Comparison of ENCODE assay signal across 20 cellular contexts in the genomic region with DNA sequence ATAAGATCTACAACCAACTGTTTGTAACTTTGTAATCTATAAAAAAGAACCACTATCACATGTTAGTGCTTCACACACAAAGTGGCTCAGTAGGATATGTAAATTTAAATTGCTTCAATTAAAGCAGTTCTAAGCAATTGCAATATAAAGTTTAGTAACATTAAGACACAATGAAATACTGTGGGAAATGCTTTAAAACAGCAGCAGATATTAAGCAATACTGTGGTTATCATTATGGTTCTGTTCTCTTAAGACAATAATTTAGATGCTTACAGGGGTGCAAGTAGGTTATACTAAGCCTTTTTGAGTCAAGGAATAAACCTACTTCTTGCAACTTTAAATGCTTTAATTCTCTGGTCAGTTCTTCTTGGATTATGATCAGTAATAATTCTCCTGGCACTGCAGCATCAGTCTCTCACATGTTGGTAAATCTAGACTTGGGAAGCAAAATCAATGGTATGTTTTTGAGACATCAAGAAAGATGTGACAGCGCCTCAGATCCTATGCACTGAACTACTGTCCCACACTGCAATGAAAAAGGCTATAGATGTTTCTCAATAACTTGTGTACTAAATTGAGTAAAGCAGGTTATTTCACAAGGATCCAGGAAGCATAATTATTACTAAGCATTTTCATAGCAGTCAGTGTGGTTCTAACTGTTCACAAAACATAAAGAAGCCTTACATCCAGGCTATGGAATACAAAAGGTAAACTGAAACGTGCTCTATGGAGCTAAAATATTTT.
"Had no signal": no experiment of that assay in that cellular context is flagged by ENCODE, and none has a peak within 500 bp of the region (broad histone marks: within the 10 kb centered on the region; RNA-seq: fewer than 3 reads in every experiment).

No MANE protein-coding gene starts in this region.

- ATAC-seq: activated CD8-positive, alpha-beta memory T cell treated with anti-CD3 and anti-CD28 coated beads, Interleukin-2, amount 10 ng/mL, durations not matched to agents 7 days and 5 days; activated T-helper 17 cell treated with anti-CD3 and anti-CD28 coated beads, Interleukin-2, amount 50 U/mL, for 72 hours; right cardiac atrium; stimulated activated naive CD8-positive, alpha-beta T cell treated with anti-CD3 and anti-CD28 coated beads, Interleukin-15, Interleukin-2, amounts not matched to agents 100 U/mL and 50 U/mL, for 24 hours had no signal

- H3K4me3 ChIP-seq: breast epithelium, coronary artery, prostate gland, tibial nerve, vagina had no signal

- H3K4me1 ChIP-seq: breast epithelium, prostate gland, tibial nerve, vagina had no signal

- H3K27ac ChIP-seq: breast epithelium, coronary artery, prostate gland, tibial nerve, vagina had no signal

- H3K36me3 ChIP-seq: breast epithelium, prostate gland, tibial nerve, vagina had no signal

- H3K9me3 ChIP-seq: breast epithelium, prostate gland, tibial nerve, vagina had no signal

- DNase-seq: activated B cell treated with CpG ODN at 0.5 μM for 24 hours; activated CD4-positive, alpha-beta memory T cell treated with anti-CD3 and anti-CD28 coated beads, Interleukin-2, amount 10 ng/mL, durations not matched to agents 7 days and 5 days; activated CD4-positive, alpha-beta T cell treated with anti-CD3 and anti-CD28 coated beads for 4 hours; activated CD8-positive, alpha-beta memory T cell treated with anti-CD3 and anti-CD28 coated beads, Interleukin-2, amount 10 ng/mL, durations not matched to agents 7 days and 5 days; activated naive CD4-positive, alpha-beta T cell treated with Interleukin-2 at 50 U/mL for 16 hours; activated naive CD8-positive, alpha-beta T cell treated with anti-CD3 and anti-CD28 coated beads, Interleukin-2, amount 10 ng/mL, durations not matched to agents 7 days and 5 days; erythroblast; foreskin melanocyte; glutamatergic neuron; hypothalamus; islet precursor cell; mammary epithelial cell; right cardiac atrium; stimulated activated naive CD8-positive, alpha-beta T cell treated with anti-CD3 and anti-CD28 coated beads, Interleukin-15, Interleukin-2, amounts not matched to agents 100 U/mL and 50 U/mL, for 24 hours had no signal

- H3K27me3 ChIP-seq: breast epithelium, tibial nerve, vagina had no signal
